Comparison of ENCODE assay signal across 8 cellular contexts in genomic region chr15:64356443-64357040, GRCh38. TPM values are rescaled to one million over a fixed set of nuclear protein-coding genes. Genes with fewer than 3 reads are reported as not detected.
A peak's percentile ranks its signal among the peaks of the same experiment; 100 is the strongest.
DNase-seq lines count a peak whose midpoint lies in the region; ATAC-seq and TF ChIP-seq lines count a peak whose summit lies in the region.

No MANE protein-coding gene starts in this region.

- H3K4me1 Mint-ChIP-seq in neural crest cell = peaks cover 18% of the 10 kb centered on the region

- DNase-seq in SIG-M5 treated with dmso at 0.1 percent for 504 hours (lab: John Stamatoyannopoulos, UW; ENCODE audit: unreplicated experiment) (peak; percentile 76), SIG-M5 (lab: John Stamatoyannopoulos, UW) (no peak), HuH-7 (ENCODE audit: low spot score) (peak; percentile 55), neural crest cell (ENCODE audit: low read depth, low spot score) (no peak), ecto neural progenitor cell (ENCODE audit: low spot score) (no peak)

- H3K27ac Mint-ChIP-seq in neural crest cell (ENCODE audit: unreplicated experiment) = peak overlapping the region; percentile 35

- peak overlapping the region; percentile 90 for H3K4me3 Mint-ChIP-seq in neural crest cell

- no peaks in the 10 kb centered on the region for H3K36me3 Mint-ChIP-seq in neural crest cell (ENCODE audit: low read depth)

- peak; percentile 81 for ATAC-seq in SK-N-SH treated with all-trans-retinoic acid at 6 μM for 48 hours
- peak; percentile 61 for ATAC-seq in esophagus mucosa
- ATAC-seq in GM21717 (IDR thresholded peaks at IDR 0.05; ENCODE audit: unreplicated experiment) = no peak

- peak; percentile 57 for TF ChIP-seq CTCF in neural crest cell (conservative IDR thresholded peaks at IDR 0.05)

- no peaks in the 10 kb centered on the region for H3K27me3 Mint-ChIP-seq in neural crest cell (ENCODE audit: low read depth)

- no peaks in the 10 kb centered on the region for H3K9me3 Mint-ChIP-seq in neural crest cell

TF ChIP-seq in SK-N-SH treated with all-trans-retinoic acid at 6 μM for 48 hours, 23 proteins besides CTCF, POLR2A, EP300 and RAD21:
- TF ChIP-seq RARB (CRISPR knock-in tag; IDR thresholded peaks at IDR 0.05) (no peak), ISL1 (CRISPR knock-in tag; IDR thresholded peaks at IDR 0.05) (no peak)

RNA-seq across cellular contexts. Expression of gene CSNK1G1, which starts 0.6 kb away (rescaled TPM):
- total RNA-seq in esophagus mucosa (17.3 TPM), neural crest cell (15.5 and 16.3 TPM in 2 replicates)

RNA-seq across cellular contexts. Expression of gene PCLAF, which starts 24.7 kb away (rescaled TPM):
- total RNA-seq in esophagus mucosa = 18.3 TPM
- total RNA-seq in neural crest cell = 84.3 and 88.4 TPM in 2 replicates

RNA-seq across cellular contexts. Expression of gene TRIP4, which starts 31.1 kb away (rescaled TPM):
- total RNA-seq in esophagus mucosa (22.1 TPM), neural crest cell (19.4 and 20.8 TPM in 2 replicates)

Comparison
In these comparisons a context has a peak if more than half of its experiments do, and no peak if none do; other contexts are left out.
1. DNase-seq: peak in SIG-M5 treated with dmso at 0.1 percent for 504 hours (single experiment) and HuH-7 (single experiment); none in SIG-M5 (single experiment), neural crest cell (single experiment) and ecto neural progenitor cell (single experiment).